17 cellular contexts compared by ENCODE assay signal in genomic region chr9:132348676-132349075, GRCh38. TPM values are rescaled to one million over a fixed set of nuclear protein-coding genes. Genes with fewer than 3 reads are reported as not detected.
DNase-seq lines count a peak whose midpoint lies in the region; ATAC-seq and TF ChIP-seq lines count a peak whose summit lies in the region.
"Had no signal": no experiment of that assay in that cellular context is flagged by ENCODE, and none has a peak within 500 bp of the region (broad histone marks: within the 10 kb centered on the region; RNA-seq: fewer than 3 reads in every experiment).

No MANE protein-coding gene starts in this region.

- H3K9me3 Mint-ChIP-seq in activated CD4-positive, alpha-beta T cell treated with anti-CD3 and anti-CD28 coated beads for 36 hours (ENCODE audit: low read depth): no peaks in the 10 kb centered on the region
- H3K9me3 Mint-ChIP-seq in effector memory CD8-positive, alpha-beta T cell: no peaks in the 10 kb centered on the region
- H3K9me3 Mint-ChIP-seq in osteocyte (ENCODE audit: unreplicated experiment): no peaks in the 10 kb centered on the region
- H3K9me3 Mint-ChIP-seq in Calu3 (ENCODE audit: low read depth, unreplicated experiment): no peaks in the 10 kb centered on the region

- ATAC-seq in activated CD4-positive, alpha-beta T cell treated with anti-CD3 and anti-CD28 coated beads for 36 hours: no peak
- ATAC-seq in effector memory CD8-positive, alpha-beta T cell (replicated peaks): no peak
- ATAC-seq: left cardiac atrium, upper lobe of right lung had no signal

- H3K27ac ChIP-seq in caudate nucleus (ENCODE audit: low read depth, low read length): no peak overlapping the region
- H3K27ac ChIP-seq: adrenal gland, hepatocyte, SJSA1, upper lobe of right lung had no signal

- H3K27me3 Mint-ChIP-seq in activated CD4-positive, alpha-beta T cell treated with anti-CD3 and anti-CD28 coated beads for 36 hours: no peaks in the 10 kb centered on the region
- no peaks in the 10 kb centered on the region for H3K27me3 Mint-ChIP-seq in effector memory CD8-positive, alpha-beta T cell
- H3K27me3 Mint-ChIP-seq in osteocyte (ENCODE audit: unreplicated experiment) (no peaks in the 10 kb centered on the region), Calu3 (ENCODE audit: unreplicated experiment) (no peaks in the 10 kb centered on the region)

- H3K4me1 Mint-ChIP-seq in activated CD4-positive, alpha-beta T cell treated with anti-CD3 and anti-CD28 coated beads for 36 hours: peaks cover 47% of the 10 kb centered on the region
- H3K4me1 Mint-ChIP-seq in effector memory CD8-positive, alpha-beta T cell (ENCODE audit: low read depth in 2 of 2): peaks cover 33 to 39% of the 10 kb centered on the region in 2 donors
- H3K4me1 Mint-ChIP-seq in osteocyte (ENCODE audit: unreplicated experiment) (peaks cover 25% of the 10 kb centered on the region), Calu3 (ENCODE audit: low read depth, unreplicated experiment) (peaks cover 22% of the 10 kb centered on the region)

- CTCF ChIA-PET in activated CD4-positive, alpha-beta T cell treated with anti-CD3 and anti-CD28 coated beads for 36 hours (lab: Charles Lee): no interaction called here
- CTCF ChIA-PET in Calu3 (lab: Charles Lee): no interaction called here

- POLR2A ChIA-PET in activated CD4-positive, alpha-beta T cell treated with anti-CD3 and anti-CD28 coated beads for 36 hours (lab: Charles Lee): no interaction called here

- intact Hi-C loops in activated CD4-positive, alpha-beta T cell treated with anti-CD3 and anti-CD28 coated beads for 36 hours (cut with DNase I, micrococcal nuclease): no loop called here
- intact Hi-C loops in Calu3 (cut with micrococcal nuclease; ENCODE audit: unreplicated experiment): no loop called here

- DNase-seq in activated CD4-positive, alpha-beta T cell treated with anti-CD3 and anti-CD28 coated beads for 36 hours: no peak
- DNase-seq in activated CD4-positive, alpha-beta T cell treated with anti-CD3 and anti-CD28 coated beads, Interleukin-2, amount 50 U/mL, for 48 hours: no peak
- DNase-seq in M059J (ENCODE audit: low read depth) (peak; percentile 13), osteocyte (ENCODE audit: extremely low spot score, unreplicated experiment) (no peak), NCI-H2107 treated with DMSO at 0.1 percent for 48 hours (lab: John Stamatoyannopoulos, UW; ENCODE audit: unreplicated experiment) (no peak), Calu3 (no peak), caudate nucleus (lab: John Stamatoyannopoulos, UW) (no peak)
- DNase-seq in effector memory CD8-positive, alpha-beta T cell: no peak
- DNase-seq: adrenal gland; effector CD4-positive, alpha-beta T cell; EL; left cardiac atrium; NCI-H187 treated with DMSO at 0.1 percent for 48 hours; posterior cingulate gyrus; upper lobe of right lung had no signal

- H3K36me3 Mint-ChIP-seq in activated CD4-positive, alpha-beta T cell treated with anti-CD3 and anti-CD28 coated beads for 36 hours (ENCODE audit: low read depth): peaks cover 63% of the 10 kb centered on the region
- peaks cover 85% of the 10 kb centered on the region for H3K36me3 Mint-ChIP-seq in effector memory CD8-positive, alpha-beta T cell (ENCODE audit: insufficient read depth)
- peaks cover 49% of the 10 kb centered on the region for H3K36me3 Mint-ChIP-seq in osteocyte (ENCODE audit: unreplicated experiment)
- H3K36me3 Mint-ChIP-seq in Calu3 (ENCODE audit: insufficient read depth, unreplicated experiment): peaks cover 56% of the 10 kb centered on the region

- TF ChIP-seq CTCF in osteocyte (IDR thresholded peaks at IDR 0.05) (no peak), Calu3 (IDR thresholded peaks at IDR 0.05; ENCODE audit: unreplicated experiment) (no peak)

- no peak overlapping the region for H3K4me3 Mint-ChIP-seq in activated CD4-positive, alpha-beta T cell treated with anti-CD3 and anti-CD28 coated beads for 36 hours
- H3K4me3 Mint-ChIP-seq in effector memory CD8-positive, alpha-beta T cell: peak overlapping the region in 1 of 2 donors; percentile 67
- no peak overlapping the region for H3K4me3 Mint-ChIP-seq in osteocyte (ENCODE audit: unreplicated experiment)
- no peak overlapping the region for H3K4me3 Mint-ChIP-seq in Calu3 (ENCODE audit: low read depth, unreplicated experiment)

- peak overlapping the region; percentile 92 for H3K27ac Mint-ChIP-seq in activated CD4-positive, alpha-beta T cell treated with anti-CD3 and anti-CD28 coated beads for 36 hours
- H3K27ac Mint-ChIP-seq in effector memory CD8-positive, alpha-beta T cell: peak overlapping the region; percentile 88 to 98
- H3K27ac Mint-ChIP-seq in osteocyte (ENCODE audit: unreplicated experiment) (peak overlapping the region; percentile 41), Calu3 (ENCODE audit: unreplicated experiment) (no peak overlapping the region)

- no TSS peak for BruUV-seq in Calu3 (replicated peaks; lab: Mats Ljungman, UMichigan)

RNA-seq across cellular contexts. Expression of gene SETX, which starts 6.1 kb away (rescaled TPM):
- total RNA-seq in activated CD4-positive, alpha-beta T cell treated with anti-CD3 and anti-CD28 coated beads for 36 hours: 10 to 100 TPM; 37.5 to 38.1 TPM
- 21.9 and 31.3 TPM in 2 replicates for total RNA-seq in M059J (2014; rRNA removed; shearing (Covaris generic))
- total RNA-seq in osteocyte: 53.6 and 54.4 TPM in 2 replicates
- total RNA-seq in Calu3 (2022): 22.8 and 24.2 TPM in 2 replicates

RNA-seq across cellular contexts. Expression of gene TTF1, which starts 58.0 kb away (rescaled TPM):
- 10 to 100 TPM; 31.9 to 33.4 TPM for total RNA-seq in activated CD4-positive, alpha-beta T cell treated with anti-CD3 and anti-CD28 coated beads for 36 hours
- 14.8 and 19.0 TPM in 2 replicates for total RNA-seq in M059J (2014; rRNA removed; shearing (Covaris generic))
- total RNA-seq in osteocyte (11.3 and 12.7 TPM in 2 replicates), Calu3 (2022) (9.7 and 10.5 TPM in 2 replicates)
